11 cellular contexts compared by ENCODE assay signal in genomic region chr11:114291847-114292680, GRCh38. TPM values are rescaled to one million over a fixed set of nuclear protein-coding genes. Genes with fewer than 3 reads are reported as not detected.
DNase-seq lines count a peak whose midpoint lies in the region; ATAC-seq and TF ChIP-seq lines count a peak whose summit lies in the region.
"Had no signal": no experiment of that assay in that cellular context is flagged by ENCODE, and none has a peak within 500 bp of the region (broad histone marks: within the 10 kb centered on the region; RNA-seq: fewer than 3 reads in every experiment).

No MANE protein-coding gene starts in this region.

- peaks cover 77% of the 10 kb centered on the region for H3F3A ChIP-seq in GM23248 (ENCODE audit: insufficient read depth)

- TF ChIP-seq CTCF in VCaP (conservative IDR thresholded peaks at IDR 0.05) (no peak), hepatocyte (IDR thresholded peaks at IDR 0.05; ENCODE audit: poor library complexity) (no peak), BE2C (IDR thresholded peaks at IDR 0.05; ENCODE audit: low read depth, low read length) (no peak), WTC11 (IDR thresholded peaks at IDR 0.05) (no peak)

- H3K9me2 ChIP-seq in GM23248 (ENCODE audit: insufficient read depth): no peaks in the 10 kb centered on the region
- H3K9me2 ChIP-seq in hepatocyte (replicated peaks; ENCODE audit: insufficient read depth): no peaks in the 10 kb centered on the region

- peak overlapping the region; percentile 90 for H3K9ac ChIP-seq in GM23248
- H3K9ac ChIP-seq in skeletal muscle satellite cell (ENCODE audit: low read depth, low read length): peak overlapping the region; percentile 89

- peaks cover 12% of the 10 kb centered on the region for H3K4me1 Mint-ChIP-seq in WTC11
- H3K4me1 Mint-ChIP-seq: endodermal cell had no signal

- peaks cover 4% of the 10 kb centered on the region for H3K9me3 Mint-ChIP-seq in WTC11
- H3K9me3 Mint-ChIP-seq: endodermal cell had no signal

- H3K9me3 ChIP-seq in GM23248 (ENCODE audit: low read depth): no peaks in the 10 kb centered on the region
- H3K9me3 ChIP-seq in hepatocyte (ENCODE audit: low read depth): no peaks in the 10 kb centered on the region
- no peaks in the 10 kb centered on the region for H3K9me3 ChIP-seq in skeletal muscle satellite cell (replicated peaks; ENCODE audit: low read length)
- H3K9me3 ChIP-seq in BE2C: no peaks in the 10 kb centered on the region

- H2AFZ ChIP-seq in GM23248: no peak overlapping the region
- peak overlapping the region; percentile 8 for H2AFZ ChIP-seq in hepatocyte

- H3K27ac Mint-ChIP-seq in WTC11: no peak overlapping the region
- H3K27ac Mint-ChIP-seq: endodermal cell had no signal

- H3K27me3 Mint-ChIP-seq in WTC11 (ENCODE audit: low read depth): no peaks in the 10 kb centered on the region

- H3K36me3 Mint-ChIP-seq in WTC11: no peaks in the 10 kb centered on the region

- H3K4me2 ChIP-seq in GM23248 (ENCODE audit: unreplicated experiment): peak overlapping the region; percentile 97
- peak overlapping the region; percentile 60 for H3K4me2 ChIP-seq in hepatocyte
- peak overlapping the region; percentile 74 for H3K4me2 ChIP-seq in skeletal muscle satellite cell (ENCODE audit: low read length)

- peak overlapping the region; percentile 100 for H3K27ac ChIP-seq in GM23248
- peak overlapping the region; percentile 86 for H3K27ac ChIP-seq in VCaP
- peak overlapping the region; percentile 27 for H3K27ac ChIP-seq in hepatocyte

- no peaks in the 10 kb centered on the region for H3K36me3 ChIP-seq in GM23248 (ENCODE audit: low read depth)
- H3K36me3 ChIP-seq in hepatocyte (replicated peaks; ENCODE audit: insufficient read depth, low read depth): no peaks in the 10 kb centered on the region
- H3K36me3 ChIP-seq in skeletal muscle satellite cell (ENCODE audit: insufficient read depth, low read length): no peaks in the 10 kb centered on the region
- no peaks in the 10 kb centered on the region for H3K36me3 ChIP-seq in BE2C

- H3K4me1 ChIP-seq in GM23248 (ENCODE audit: insufficient read depth) (peaks cover 74% of the 10 kb centered on the region), hepatocyte (ENCODE audit: insufficient read depth) (peaks cover 7% of the 10 kb centered on the region), skeletal muscle satellite cell (ENCODE audit: control insufficient read depth, insufficient read depth, low read length) (peaks cover 66% of the 10 kb centered on the region), BE2C (no peaks in the 10 kb centered on the region)

- 1% methylated on average over 4 of the region's 4 CpGs for WGBS in GM23248 (ENCODE audit: low coverage in 1 of 2, low lambda C conversion rate in 2 of 2, missing lambda C conversion rate in 2 of 2), 2 experiments
- 24% methylated on average over 4 of the region's 4 CpGs for WGBS in hepatocyte (ENCODE audit: low lambda C conversion rate, missing lambda C conversion rate)

- H3K4me3 ChIP-seq in GM23248 (peak overlapping the region; percentile 80), hepatocyte (no peak overlapping the region), skeletal muscle satellite cell (ENCODE audit: low read length) (peak overlapping the region; percentile 61), BE2C (ENCODE audit: low read depth, low read length) (no peak overlapping the region)

- peak; percentile 87 for DNase-seq in GM23248
- DNase-seq in hepatocyte (ENCODE audit: low spot score): no peak
- DNase-seq in stimulated activated naive CD4-positive, alpha-beta T cell (lab: John Stamatoyannopoulos, UW): no peak
- DNase-seq in BE2C: no peak
- no peak for DNase-seq in NCI-H2227 treated with DMSO at 0.1 percent for 48 hours (lab: John Stamatoyannopoulos, UW)
- no peak for DNase-seq in WTC11 (ENCODE audit: low spot score)
- DNase-seq: endodermal cell, NCI-H1105 treated with DMSO at 0.1 percent for 48 hours had no signal

- POLR2A ChIA-PET in WTC11 (lab: Charles Lee): no interaction called here

- no peak for ATAC-seq in WTC11

- H4K20me1 ChIP-seq in GM23248 (ENCODE audit: insufficient read depth) (no peaks in the 10 kb centered on the region), hepatocyte (ENCODE audit: insufficient read depth, poor library complexity, severe bottlenecking) (no peaks in the 10 kb centered on the region)

- no peak overlapping the region for H3K4me3 Mint-ChIP-seq in WTC11
- H3K4me3 Mint-ChIP-seq: endodermal cell, nephron had no signal

- in situ Hi-C loops in GM23248 (cut with MboI): no loop called here

- H3K79me2 ChIP-seq in GM23248 (ENCODE audit: insufficient read depth) (peaks cover 49% of the 10 kb centered on the region), hepatocyte (no peaks in the 10 kb centered on the region)

- CTCF ChIA-PET in WTC11 (lab: Charles Lee): no interaction called here

- no peaks in the 10 kb centered on the region for H3K27me3 ChIP-seq in GM23248 (replicated peaks; ENCODE audit: insufficient read depth)
- no peaks in the 10 kb centered on the region for H3K27me3 ChIP-seq in hepatocyte
- H3K27me3 ChIP-seq in skeletal muscle satellite cell (ENCODE audit: control insufficient read depth, insufficient read depth, low read length): no peaks in the 10 kb centered on the region
- peaks cover 3% of the 10 kb centered on the region; the same call in 1 of the 2 replicates for H3K27me3 ChIP-seq in BE2C

TF ChIP-seq in WTC11, 78 proteins besides CTCF, POLR2A, EP300 and RAD21:
- no peak for TF ChIP-seq ZBTB21 (CRISPR knock-in tag; IDR thresholded peaks at IDR 0.05; ENCODE audit: borderline replicate concordance)
- TF ChIP-seq CREM (CRISPR knock-in tag; IDR thresholded peaks at IDR 0.05): no peak
- TF ChIP-seq MYBL2 (CRISPR knock-in tag; IDR thresholded peaks at IDR 0.05): no peak
- TF ChIP-seq MAX (CRISPR knock-in tag; IDR thresholded peaks at IDR 0.05): no peak
- TF ChIP-seq SOX15 (CRISPR knock-in tag; IDR thresholded peaks at IDR 0.05): no peak
- no peak for TF ChIP-seq ATF6 (CRISPR knock-in tag; IDR thresholded peaks at IDR 0.05)
- TF ChIP-seq MXD4 (CRISPR knock-in tag; IDR thresholded peaks at IDR 0.05; ENCODE audit: borderline replicate concordance): no peak
- no peak for TF ChIP-seq ETV6 (CRISPR knock-in tag; IDR thresholded peaks at IDR 0.05)
- TF ChIP-seq E2F4 (CRISPR knock-in tag; IDR thresholded peaks at IDR 0.05; ENCODE audit: borderline replicate concordance, low read depth): no peak
- TF ChIP-seq HMGA2 (CRISPR knock-in tag; IDR thresholded peaks at IDR 0.05): no peak
- TF ChIP-seq TCF7 (CRISPR knock-in tag; IDR thresholded peaks at IDR 0.05; ENCODE audit: low read depth): no peak
- TF ChIP-seq E2F1 (CRISPR knock-in tag; IDR thresholded peaks at IDR 0.05): no peak
- TF ChIP-seq USF1 (CRISPR knock-in tag; IDR thresholded peaks at IDR 0.05): no peak

RNA-seq across cellular contexts. Expression of gene NNMT, which starts 4.1 kb away (rescaled TPM):
- 809 and 1,043 TPM in 2 replicates for total RNA-seq in GM23248 (2014; rRNA removed; shearing (Covaris generic))
- polyA plus RNA-seq in GM23248 (2016; fragmentation: Nextera tagmentation; extraction: Ambion mirVana) (1,317 and 1,390 TPM in 2 replicates), hepatocyte (366 and 385 TPM in 2 replicates)
- total RNA-seq in hepatocyte (115 and 150 TPM in 2 replicates), WTC11 (2021) (0.50 to 0.53 TPM in 2 of 3 replicates, not detected in the other)
- 250 and 318 TPM in 2 replicates for total RNA-seq in skeletal muscle satellite cell (2012; rRNA removed)
- polyA plus RNA-seq in BE2C (2012; ENCODE audit: insufficient read depth, insufficient read length, low read depth): 0.68 TPM
- total RNA-seq: endodermal cell had no signal

Comparison
In these comparisons a context has a peak if more than half of its experiments do, and no peak if none do; other contexts are left out.
1. H3K27ac ChIP-seq: peak in every context shown above with its lines; median percentile 100 in GM23248; 86 in VCaP; 27 in hepatocyte.
2. H3K4me3 ChIP-seq: peak in GM23248 (single experiment) and skeletal muscle satellite cell (single experiment); none in hepatocyte (single experiment) and BE2C (single experiment).
3. RNA of gene NNMT, which starts 4.1 kb away (total RNA-seq): 809 to 1,043 TPM in GM23248 and 115 to 150 TPM in hepatocyte; 0.50 to 0.53 TPM in WTC11; every median in the first group is over 10 times any median in the second.
4. Peak in every context shown above with its lines, with median percentiles within 50 percentile points of each other: H3K4me2 ChIP-seq.